30 cellular contexts compared by ENCODE assay signal in genomic region chr15:44181410-44181809, GRCh38. TPM values are rescaled to one million over a fixed set of nuclear protein-coding genes. Genes with fewer than 3 reads are reported as not detected.
"Had no signal": no experiment of that assay in that cellular context is flagged by ENCODE, and none has a peak within 500 bp of the region (broad histone marks: within the 10 kb centered on the region; RNA-seq: fewer than 3 reads in every experiment).

No MANE protein-coding gene starts in this region.

- H3K9me3 ChIP-seq: esophagus squamous epithelium, gastroesophageal sphincter had no signal

- H3K36me3 ChIP-seq: brain microvascular endothelial cell, esophagus squamous epithelium, gastroesophageal sphincter had no signal

- DNase-seq: activated CD4-positive, alpha-beta memory T cell treated with anti-CD3 and anti-CD28 coated beads, Interleukin-2, amount 10 ng/mL, durations not matched to agents 7 days and 5 days; activated CD4-positive, alpha-beta T cell treated with anti-CD3 and anti-CD28 coated beads for 1 hour; activated CD4-positive, alpha-beta T cell treated with anti-CD3 and anti-CD28 coated beads for 4 hours; activated CD4-positive, alpha-beta T cell treated with anti-CD3 and anti-CD28 coated beads, Interleukin-2, amount 10 ng/mL, durations not matched to agents 7 days and 5 days; activated CD4-positive, alpha-beta T cell treated with anti-CD3 and anti-CD28 coated beads, Interleukin-2, amount 50 U/mL, for 4 hours; activated CD8-positive, alpha-beta memory T cell treated with anti-CD3 and anti-CD28 coated beads, Interleukin-2, amount 50 U/mL, for 48 hours; activated gamma-delta T cell; activated naive CD4-positive, alpha-beta T cell; activated naive CD4-positive, alpha-beta T cell treated with anti-CD3 and anti-CD28 coated beads, Interleukin-2, amount 10 ng/mL, durations not matched to agents 7 days and 5 days; activated naive CD8-positive, alpha-beta T cell treated with anti-CD3 and anti-CD28 coated beads, Interleukin-2, amount 10 ng/mL, durations not matched to agents 7 days and 5 days; activated T-cell treated with anti-CD3 and anti-CD28 coated beads for 4 hours; activated T-cell treated with anti-CD3 and anti-CD28 coated beads, Interleukin-2, amount 50 U/mL, for 24 hours; activated T-cell treated with anti-CD3 and anti-CD28 coated beads, Interleukin-2, amount 50 U/mL, for 72 hours; amniotic stem cell; anterior cingulate cortex; brain microvascular endothelial cell; cortex of kidney; dermis blood vessel endothelial cell; effector CD4-positive, alpha-beta T cell; effector memory CD8-positive, alpha-beta T cell; esophagus squamous epithelium; foreskin melanocyte; T-helper 2 cell had no signal

- H3K27me3 ChIP-seq: brain microvascular endothelial cell had no signal

- H3K4me3 ChIP-seq: esophagus squamous epithelium, gastroesophageal sphincter had no signal

- FAIRE-seq: astrocyte, bronchial epithelial cell, TTC549 had no signal

- H3K4me1 ChIP-seq: esophagus squamous epithelium, gastroesophageal sphincter had no signal

- H3K27ac ChIP-seq: brain microvascular endothelial cell, epithelial cell of prostate, esophagus squamous epithelium, gastroesophageal sphincter, VCaP had no signal

RNA-seq across cellular contexts. Expression of gene FRMD5, which starts 13.7 kb away (rescaled TPM):
- total RNA-seq: activated CD4-positive, alpha-beta memory T cell treated with anti-CD3 and anti-CD28 coated beads, Interleukin-2, amount 10 ng/mL, durations not matched to agents 7 days and 5 days; T-helper 1 cell treated with Interleukin-12 subunit alpha and Interleukin-12 subunit beta and Interleukin-4 antibody, amounts not matched to agents 30 ng/mL and 1 ng/mL, for 36 hours had no signal
